In the genomic region with DNA sequence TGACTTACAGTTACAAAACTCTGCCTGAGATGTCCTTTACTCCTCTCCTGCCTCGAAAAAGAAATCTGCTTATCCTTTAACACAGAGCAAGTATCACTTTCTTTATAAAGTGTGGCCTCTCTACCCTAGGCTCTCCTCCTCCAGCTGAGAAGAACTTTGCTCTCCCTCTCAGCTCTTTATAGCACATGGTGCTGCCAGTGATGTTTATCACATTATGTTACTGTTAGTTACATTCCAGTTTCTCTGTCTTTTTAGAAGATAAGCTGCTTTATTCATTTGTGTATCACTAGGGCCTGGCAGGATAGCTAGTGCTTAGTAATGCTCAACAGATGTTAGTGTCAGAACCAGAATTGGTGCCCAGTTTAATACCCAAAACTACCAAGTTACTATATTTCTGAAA, we compare ENCODE assay signal across 28 cellular contexts. TPM values are rescaled to one million over a fixed set of nuclear protein-coding genes. Genes with fewer than 3 reads are reported as not detected.
DNase-seq lines count a peak whose midpoint lies in the region; ATAC-seq, FAIRE-seq and TF ChIP-seq lines count a peak whose summit lies in the region.
"Had no signal": no experiment of that assay in that cellular context is flagged by ENCODE, and none has a peak within 500 bp of the region (broad histone marks: within the 10 kb centered on the region; RNA-seq: fewer than 3 reads in every experiment).

No MANE protein-coding gene starts in this region.

- peak overlapping the region; percentile 32; the same call in 1 of the 2 replicates for H3K4me2 ChIP-seq in MM.1S (ENCODE audit: low read depth, low read length)
- H3K4me2 ChIP-seq: BLaER1 treated with 17β-estradiol and CSF1 and Interleukin-3, amounts not matched to agents 10 nM and 100 nM had no signal

- H3K27ac ChIP-seq in MM.1S (ENCODE audit: low read length) (peak overlapping the region; percentile 19; the same call in 1 of the 2 replicates), angular gyrus (ENCODE audit: low read depth, low read length) (peak overlapping the region; percentile 4)
- H3K27ac ChIP-seq: BLaER1 treated with 17β-estradiol and CSF1 and Interleukin-3, amounts not matched to agents 10 nM and 100 nM; body of pancreas; PC-9; right lobe of liver had no signal

- peak overlapping the region; percentile 49 for H2AFZ ChIP-seq in MM.1S (ENCODE audit: low read length)
- H2AFZ ChIP-seq: PC-9 had no signal

- H3K9ac ChIP-seq in MM.1S (ENCODE audit: low read length) = no peak overlapping the region
- H3K9ac ChIP-seq: BLaER1 treated with 17β-estradiol and CSF1 and Interleukin-3, amounts not matched to agents 10 nM and 100 nM had no signal

- H3K9me2 ChIP-seq in MM.1S (replicated peaks; ENCODE audit: insufficient read depth, low read length) = no peaks in the 10 kb centered on the region; the same call in 1 of the 2 replicates

- no peaks in the 10 kb centered on the region for H3K36me3 ChIP-seq in MM.1S (replicated peaks; ENCODE audit: insufficient read depth, low read length)
- H3K36me3 ChIP-seq in mucosa of descending colon (ENCODE audit: low read depth) = no peaks in the 10 kb centered on the region
- H3K36me3 ChIP-seq: BLaER1 treated with 17β-estradiol and CSF1 and Interleukin-3, amounts not matched to agents 10 nM and 100 nM; left lung; right lobe of liver had no signal

- H3K4me3 ChIP-seq in MM.1S (ENCODE audit: low read length) = no peak overlapping the region
- H3K4me3 ChIP-seq in mucosa of descending colon = no peak overlapping the region
- H3K4me3 ChIP-seq: BLaER1 treated with 17β-estradiol and CSF1 and Interleukin-3, amounts not matched to agents 10 nM and 100 nM; body of pancreas; left lung; PC-9; right lobe of liver had no signal

- no peak for DNase-seq in D721Med (ENCODE audit: insufficient read length, low spot score)
- peak; percentile 68 for DNase-seq in MM.1S
- DNase-seq in mucosa of descending colon = no peak
- DNase-seq in AG08395 (ENCODE audit: low spot score) = no peak
- DNase-seq in NCI-H2171 treated with DMSO at 0.1 percent for 48 hours (lab: John Stamatoyannopoulos, UW) = no peak
- no peak for DNase-seq in cortex of kidney (lab: John Stamatoyannopoulos, UW)
- DNase-seq: activated CD4-positive, alpha-beta memory T cell treated with anti-CD3 and anti-CD28 coated beads, Interleukin-2, amount 10 ng/mL, durations not matched to agents 7 days and 5 days; activated CD8-positive, alpha-beta memory T cell treated with anti-CD3 and anti-CD28 coated beads, Interleukin-2, amount 50 U/mL, for 4 hours; activated naive CD4-positive, alpha-beta T cell treated with Interleukin-2 at 50 U/mL for 16 hours; body of pancreas; DMS79; GDM1; left lung; mesendoderm; NCI-H1092; NCI-H1694; PC-9; right lobe of liver; stimulated activated CD4-positive, alpha-beta T cell treated with anti-CD3 and anti-CD28 coated beads, Interleukin-4, amount 100 ng/mL, for 4 hours; trophoblast cell had no signal

- FAIRE-seq in D721Med (lab: Jason Lieb, UNC) = peak; percentile 72
- FAIRE-seq: H1, islet of Langerhans had no signal

- H3K79me2 ChIP-seq in MM.1S (ENCODE audit: low read length) = no peaks in the 10 kb centered on the region

- no peaks in the 10 kb centered on the region for H3K9me3 ChIP-seq in MM.1S (replicated peaks; ENCODE audit: insufficient read depth, low read length)
- H3K9me3 ChIP-seq in mucosa of descending colon = no peaks in the 10 kb centered on the region
- H3K9me3 ChIP-seq: BLaER1 treated with 17β-estradiol and CSF1 and Interleukin-3, amounts not matched to agents 10 nM and 100 nM; body of pancreas; right lobe of liver had no signal

- ATAC-seq in mucosa of descending colon (peak; percentile 83), GM18502 (IDR thresholded peaks at IDR 0.05; ENCODE audit: poor library complexity, unreplicated experiment) (no peak)
- ATAC-seq: body of pancreas, left lung, right lobe of liver had no signal

- intact Hi-C loops in mucosa of descending colon (cut with DNase I, micrococcal nuclease) = no loop called here

- H3K4me1 ChIP-seq in MM.1S (ENCODE audit: low read length) (peaks cover 13% of the 10 kb centered on the region; the same call in 1 of the 2 replicates), mucosa of descending colon (ENCODE audit: low read depth) (no peaks in the 10 kb centered on the region)
- H3K4me1 ChIP-seq: body of pancreas, left lung, right lobe of liver had no signal

- TF ChIP-seq CTCF in D721Med (IDR thresholded peaks at IDR 0.05; ENCODE audit: insufficient read depth, missing control alignments) (no peak), MM.1S (IDR thresholded peaks at IDR 0.05; ENCODE audit: low read length) (no peak), mucosa of descending colon (IDR thresholded peaks at IDR 0.05) (no peak)

- H4K20me1 ChIP-seq in MM.1S (ENCODE audit: insufficient read depth, low read length) = no peaks in the 10 kb centered on the region
- H4K20me1 ChIP-seq: BLaER1 treated with 17β-estradiol and CSF1 and Interleukin-3, amounts not matched to agents 10 nM and 100 nM had no signal

- H3K27me3 ChIP-seq in MM.1S (replicated peaks; ENCODE audit: insufficient read depth, low read length) = no peaks in the 10 kb centered on the region
- H3K27me3 ChIP-seq: BLaER1 treated with 17β-estradiol and CSF1 and Interleukin-3, amounts not matched to agents 10 nM and 100 nM; body of pancreas; left lung; right lobe of liver had no signal

- H3F3A ChIP-seq in MM.1S (ENCODE audit: insufficient read depth, low read length) = no peaks in the 10 kb centered on the region

RNA-seq across cellular contexts. Expression of gene TMEM229A, which starts 41.1 kb away (rescaled TPM):
- under 1 TPM in 2 of 3 donors, not detected in 1; 0.14 to 0.32 TPM for total RNA-seq in mucosa of descending colon
- total RNA-seq: activated CD4-positive, alpha-beta memory T cell treated with anti-CD3 and anti-CD28 coated beads, Interleukin-2, amount 10 ng/mL, durations not matched to agents 7 days and 5 days; body of pancreas; glomerular endothelial cell; NCI-H460; PC-9; progenitor cell of endocrine pancreas; right lobe of liver had no signal
